Comparison of ENCODE assay signal across 9 cellular contexts in genomic region chr16:81752225-81752875, GRCh38. TPM values are rescaled to one million over a fixed set of nuclear protein-coding genes. Genes with fewer than 3 reads are reported as not detected.
DNase-seq lines count a peak whose midpoint lies in the region; ATAC-seq lines count a peak whose summit lies in the region.
"Had no signal": no experiment of that assay in that cellular context is flagged by ENCODE, and none has a peak within 500 bp of the region (broad histone marks: within the 10 kb centered on the region; RNA-seq: fewer than 3 reads in every experiment).

No MANE protein-coding gene starts in this region.

- H3K27ac Mint-ChIP-seq in activated naive CD8-positive, alpha-beta T cell treated with anti-CD3 and anti-CD28 coated beads, Interleukin-2, amount 50 U/mL, for 24 hours: no peak overlapping the region
- no peak overlapping the region for H3K27ac Mint-ChIP-seq in activated CD4-positive, alpha-beta T cell treated with anti-CD3 and anti-CD28 coated beads, Interleukin-2, amount 10 ng/mL, durations not matched to agents 24 days and 14 days

- intact Hi-C loops in activated CD4-positive, alpha-beta T cell treated with anti-CD3 and anti-CD28 coated beads, Interleukin-2, amount 10 ng/mL, durations not matched to agents 24 days and 14 days (cut with micrococcal nuclease): no loop called here

- H3K4me3 Mint-ChIP-seq in activated naive CD8-positive, alpha-beta T cell treated with anti-CD3 and anti-CD28 coated beads, Interleukin-2, amount 50 U/mL, for 24 hours: no peak overlapping the region
- H3K4me3 Mint-ChIP-seq in activated CD4-positive, alpha-beta T cell treated with anti-CD3 and anti-CD28 coated beads, Interleukin-2, amount 10 ng/mL, durations not matched to agents 24 days and 14 days: no peak overlapping the region
- H3K4me3 Mint-ChIP-seq: central memory CD8-positive, alpha-beta T cell had no signal

- peaks cover 23% of the 10 kb centered on the region for H3K4me1 Mint-ChIP-seq in activated naive CD8-positive, alpha-beta T cell treated with anti-CD3 and anti-CD28 coated beads, Interleukin-2, amount 50 U/mL, for 24 hours
- peaks cover 28% of the 10 kb centered on the region for H3K4me1 Mint-ChIP-seq in activated CD4-positive, alpha-beta T cell treated with anti-CD3 and anti-CD28 coated beads, Interleukin-2, amount 10 ng/mL, durations not matched to agents 24 days and 14 days
- H3K4me1 Mint-ChIP-seq: central memory CD8-positive, alpha-beta T cell had no signal

- DNase-seq in EL (peak; percentile 34), mucosa of gallbladder (ENCODE audit: low spot score) (peak; percentile 49), HPDE6-E6E7 (ENCODE audit: extremely low spot score) (no peak), NCI-H2227 (lab: John Stamatoyannopoulos, UW; ENCODE audit: unreplicated experiment) (no peak)
- DNase-seq in activated naive CD8-positive, alpha-beta T cell treated with anti-CD3 and anti-CD28 coated beads, Interleukin-2, amount 50 U/mL, for 24 hours: peak; percentile 20
- no peak for DNase-seq in activated CD4-positive, alpha-beta T cell treated with anti-CD3 and anti-CD28 coated beads, Interleukin-2, amount 10 ng/mL, durations not matched to agents 24 days and 14 days

- ATAC-seq in GM21381 (IDR thresholded peaks at IDR 0.05; ENCODE audit: unreplicated experiment): peak; percentile 94
- ATAC-seq in HG03469 (IDR thresholded peaks at IDR 0.05; ENCODE audit: unreplicated experiment): peak; percentile 77
- ATAC-seq in activated naive CD8-positive, alpha-beta T cell treated with anti-CD3 and anti-CD28 coated beads, Interleukin-2, amount 50 U/mL, for 24 hours: no peak

- H3K27me3 Mint-ChIP-seq in activated naive CD8-positive, alpha-beta T cell treated with anti-CD3 and anti-CD28 coated beads, Interleukin-2, amount 50 U/mL, for 24 hours: no peaks in the 10 kb centered on the region
- no peaks in the 10 kb centered on the region for H3K27me3 Mint-ChIP-seq in activated CD4-positive, alpha-beta T cell treated with anti-CD3 and anti-CD28 coated beads, Interleukin-2, amount 10 ng/mL, durations not matched to agents 24 days and 14 days
- H3K27me3 Mint-ChIP-seq: central memory CD8-positive, alpha-beta T cell had no signal

- H3K36me3 Mint-ChIP-seq in activated naive CD8-positive, alpha-beta T cell treated with anti-CD3 and anti-CD28 coated beads, Interleukin-2, amount 50 U/mL, for 24 hours (ENCODE audit: low read depth): no peaks in the 10 kb centered on the region
- no peaks in the 10 kb centered on the region for H3K36me3 Mint-ChIP-seq in activated CD4-positive, alpha-beta T cell treated with anti-CD3 and anti-CD28 coated beads, Interleukin-2, amount 10 ng/mL, durations not matched to agents 24 days and 14 days (ENCODE audit: low read depth)

- no peaks in the 10 kb centered on the region for H3K9me3 Mint-ChIP-seq in activated naive CD8-positive, alpha-beta T cell treated with anti-CD3 and anti-CD28 coated beads, Interleukin-2, amount 50 U/mL, for 24 hours
- H3K9me3 Mint-ChIP-seq in activated CD4-positive, alpha-beta T cell treated with anti-CD3 and anti-CD28 coated beads, Interleukin-2, amount 10 ng/mL, durations not matched to agents 24 days and 14 days: no peaks in the 10 kb centered on the region
- H3K9me3 Mint-ChIP-seq: central memory CD8-positive, alpha-beta T cell had no signal

RNA-seq across cellular contexts. Expression of gene PLCG2, which starts 26.7 kb away (rescaled TPM):
- 130 TPM for total RNA-seq in mucosa of gallbladder
- 6.8 and 6.9 TPM in 2 replicates for total RNA-seq in activated CD4-positive, alpha-beta T cell treated with anti-CD3 and anti-CD28 coated beads, Interleukin-2, amount 10 ng/mL, durations not matched to agents 24 days and 14 days

Comparison
In these comparisons a context has a peak if more than half of its experiments do, and no peak if none do; other contexts are left out.
1. DNase-seq: peak in EL (single experiment), activated naive CD8-positive, alpha-beta T cell treated with anti-CD3 and anti-CD28 coated beads, Interleukin-2, amount 50 U/mL, for 24 hours (single experiment) and mucosa of gallbladder (single experiment); none in HPDE6-E6E7 (single experiment), NCI-H2227 (single experiment) and activated CD4-positive, alpha-beta T cell treated with anti-CD3 and anti-CD28 coated beads, Interleukin-2, amount 10 ng/mL, durations not matched to agents 24 days and 14 days (single experiment).
2. RNA of gene PLCG2, which starts 26.7 kb away (total RNA-seq): 130 TPM in mucosa of gallbladder (single experiment); 6.8 to 6.9 TPM in activated CD4-positive, alpha-beta T cell treated with anti-CD3 and anti-CD28 coated beads, Interleukin-2, amount 10 ng/mL, durations not matched to agents 24 days and 14 days; every median in the first group is over 10 times any median in the second.